Comparison of ENCODE assay signal across 1 cellular context in the genomic region with DNA sequence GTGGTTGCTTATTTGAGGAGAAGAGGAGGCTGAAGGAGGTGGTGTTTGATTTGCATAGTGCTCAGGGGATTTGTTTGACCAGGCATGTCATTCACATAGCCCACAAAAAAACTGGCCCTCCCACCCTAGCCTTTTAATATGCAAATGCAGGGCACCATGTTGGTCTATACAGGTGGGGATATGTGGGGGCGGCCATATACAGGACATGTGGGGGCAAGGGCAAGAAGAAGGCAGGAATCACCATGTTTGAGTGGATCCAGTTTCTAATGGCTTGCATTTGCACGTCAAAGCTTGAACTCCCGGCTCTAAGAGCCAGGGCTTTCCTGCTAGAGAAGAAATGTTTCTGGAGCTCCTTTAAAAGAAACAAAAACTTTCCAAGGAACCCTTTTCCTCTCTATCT.
TF ChIP-seq lines count a peak whose summit lies in the region.

No MANE protein-coding gene starts in this region.

TF ChIP-seq in H1, 55 proteins besides CTCF, POLR2A, EP300 and RAD21:
- TF ChIP-seq GABPA (IDR thresholded peaks at IDR 0.05; ENCODE audit: borderline replicate concordance, insufficient read depth, low read length) (no peak), SAP30 (IDR thresholded peaks at IDR 0.05; ENCODE audit: insufficient read depth, insufficient replicate concordance, low read length) (no peak), POU5F1 (IDR thresholded peaks at IDR 0.05; ENCODE audit: low read depth, low read length) (no peak), RXRA (IDR thresholded peaks at IDR 0.05; ENCODE audit: insufficient read depth, low read depth, low read length) (no peak), CBX5 (IDR thresholded peaks at IDR 0.05; ENCODE audit: low read depth, low read length) (no peak), MAFK (IDR thresholded peaks at IDR 0.05; ENCODE audit: low read depth, low read length) (no peak), TCF12 (IDR thresholded peaks at IDR 0.05; ENCODE audit: low read depth, low read length) (0 out of 2 replicates have a peak, but pooled peaks have one; percentile 21), NANOG (IDR thresholded peaks at IDR 0.05; ENCODE audit: insufficient read depth, low read depth, low read length, poor library complexity, severe bottlenecking) (no peak), KDM5A (IDR thresholded peaks at IDR 0.05; ENCODE audit: low read length) (no peak), EGR1 (IDR thresholded peaks at IDR 0.05; ENCODE audit: borderline replicate concordance, low read depth, low read length) (peak; percentile 61), SP4 (IDR thresholded peaks at IDR 0.05; ENCODE audit: low read length) (no peak), CHD2 (IDR thresholded peaks at IDR 0.05; ENCODE audit: low read length) (no peak), POLR2AphosphoS5 (IDR thresholded peaks at IDR 0.05; ENCODE audit: low read depth, low read length) (no peak), CHD1 (IDR thresholded peaks at IDR 0.05; ENCODE audit: low read depth, low read length) (no peak), JUND (IDR thresholded peaks at IDR 0.05; ENCODE audit: low read length) (no peak), TEAD4 (IDR thresholded peaks at IDR 0.05; ENCODE audit: low read depth, low read length) (no peak), SIRT6 (IDR thresholded peaks at IDR 0.05; ENCODE audit: low read length) (no peak), PHF8 (conservative IDR thresholded peaks at IDR 0.05; ENCODE audit: low read depth, low read length) (no peak), TAF7 (optimal IDR thresholded peaks at IDR 0.05; ENCODE audit: borderline replicate concordance, low read depth, low read length) (no peak), ASH2L (IDR thresholded peaks at IDR 0.05; ENCODE audit: low read length) (no peak), CREB1 (IDR thresholded peaks at IDR 0.05) (no peak), YY1 (IDR thresholded peaks at IDR 0.05; ENCODE audit: low read depth, low read length) (peak; percentile 82), CBX8 (IDR thresholded peaks at IDR 0.05; ENCODE audit: borderline replicate concordance, low read depth, low read length) (no peak), SIN3A (conservative IDR thresholded peaks at IDR 0.05 in 1 of 2, IDR thresholded peaks at IDR 0.05 in 1 of 2; ENCODE audit: low read depth in 1 of 2, low read length in 2 of 2) (no peak), SUZ12 (IDR thresholded peaks at IDR 0.05; ENCODE audit: low read length) (no peak)
- TF ChIP-seq, protein P1, sequence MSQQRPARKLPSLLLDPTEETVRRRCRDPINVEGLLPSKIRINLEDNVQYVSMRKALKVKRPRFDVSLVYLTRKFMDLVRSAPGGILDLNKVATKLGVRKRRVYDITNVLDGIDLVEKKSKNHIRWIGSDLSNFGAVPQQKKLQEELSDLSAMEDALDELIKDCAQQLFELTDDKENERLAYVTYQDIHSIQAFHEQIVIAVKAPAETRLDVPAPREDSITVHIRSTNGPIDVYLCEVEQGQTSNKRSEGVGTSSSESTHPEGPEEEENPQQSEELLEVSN (IDR thresholded peaks at IDR 0.05): no peak
